In genomic region chr12:34198924-34199323, GRCh38 we compare ENCODE assay signal across 25 cellular contexts.
"Had no signal": no experiment of that assay in that cellular context is flagged by ENCODE, and none has a peak within 500 bp of the region (broad histone marks: within the 10 kb centered on the region; RNA-seq: fewer than 3 reads in every experiment).

No MANE protein-coding gene starts in this region.

- H3K4me3 ChIP-seq: colonic mucosa, coronary artery, dorsolateral prefrontal cortex, esophagus muscularis mucosa, esophagus squamous epithelium, gastrocnemius medialis, gastroesophageal sphincter, heart left ventricle, heart right ventricle had no signal

- H3K9me3 ChIP-seq: colonic mucosa, esophagus muscularis mucosa, esophagus squamous epithelium, gastrocnemius medialis had no signal

- H3K27ac ChIP-seq: colonic mucosa, coronary artery, dorsolateral prefrontal cortex, epithelial cell of prostate, esophagus muscularis mucosa, esophagus squamous epithelium, foreskin keratinocyte, gastrocnemius medialis, gastroesophageal sphincter, heart left ventricle, heart right ventricle had no signal

- H3K36me3 ChIP-seq: colonic mucosa, esophagus muscularis mucosa, esophagus squamous epithelium, gastrocnemius medialis, gastroesophageal sphincter, heart left ventricle, heart right ventricle had no signal

- H3K27me3 ChIP-seq: colonic mucosa, esophagus muscularis mucosa, esophagus squamous epithelium, foreskin keratinocyte, gastrocnemius medialis, gastroesophageal sphincter, heart left ventricle, heart right ventricle had no signal

- DNase-seq: colonic mucosa; cortex of kidney; dermis blood vessel endothelial cell; dorsolateral prefrontal cortex; effector CD4-positive, alpha-beta T cell; effector CD8-positive, alpha-beta T cell; effector memory CD4-positive, alpha-beta T cell; effector memory CD8-positive, alpha-beta T cell; endodermal cell; erythroblast; esophagus squamous epithelium; foreskin fibroblast; foreskin keratinocyte; foreskin melanocyte; gastrocnemius medialis; glutamatergic neuron; head of caudate nucleus; heart left ventricle; heart right ventricle had no signal

- H3K4me1 ChIP-seq: colonic mucosa, esophagus muscularis mucosa, esophagus squamous epithelium, foreskin keratinocyte, gastrocnemius medialis, gastroesophageal sphincter, heart left ventricle, heart right ventricle had no signal

- ATAC-seq: effector memory CD8-positive, alpha-beta T cell; esophagus mucosa; foreskin keratinocyte; gastrocnemius medialis; gastroesophageal sphincter; heart left ventricle; heart right ventricle had no signal

- H3K4me1 Mint-ChIP-seq: endodermal cell had no signal

- H3K4me3 Mint-ChIP-seq: dendritic cell treated with granulocyte-macrophage colony-stimulating factor and Interleukin-4, amounts not matched to agents 40 ng/mL and 50 ng/mL, for 4 days; effector memory CD8-positive, alpha-beta T cell; endodermal cell had no signal

- H3K27ac Mint-ChIP-seq: dendritic cell treated with granulocyte-macrophage colony-stimulating factor and Interleukin-4, amounts not matched to agents 40 ng/mL and 50 ng/mL, for 4 days; effector memory CD8-positive, alpha-beta T cell; endodermal cell had no signal

- H3K9me3 Mint-ChIP-seq: effector memory CD8-positive, alpha-beta T cell had no signal
